Comparison of ENCODE assay signal across 31 cellular contexts in genomic region chr16:19815418-19815817, GRCh38.
"Had no signal": no experiment of that assay in that cellular context is flagged by ENCODE, and none has a peak within 500 bp of the region (broad histone marks: within the 10 kb centered on the region; RNA-seq: fewer than 3 reads in every experiment).

No MANE protein-coding gene starts in this region.

- H3K9me3 ChIP-seq: ascending aorta, gastroesophageal sphincter had no signal

- H3K27me3 Mint-ChIP-seq: activated T-cell treated with anti-CD3 and anti-CD28 coated beads, Interleukin-2, amount 50 U/mL, for 24 hours had no signal

- H3K36me3 Mint-ChIP-seq: activated naive CD4-positive, alpha-beta T cell treated with anti-CD3 and anti-CD28 coated beads, Interleukin-2, amount 10 ng/mL, durations not matched to agents 7 days and 5 days; activated naive CD4-positive, alpha-beta T cell treated with anti-CD3 and anti-CD28 coated beads, Interleukin-2, amount 50 U/mL, for 72 hours; activated naive CD8-positive, alpha-beta T cell treated with anti-CD3 and anti-CD28 coated beads, Interleukin-2, amount 10 ng/mL, durations not matched to agents 7 days and 5 days; T-cell had no signal

- H3K4me3 Mint-ChIP-seq: activated CD4-positive, alpha-beta memory T cell treated with anti-CD3 and anti-CD28 coated beads, Interleukin-2, amount 10 ng/mL, durations not matched to agents 7 days and 5 days; activated CD4-positive, alpha-beta T cell treated with anti-CD3 and anti-CD28 coated beads, Interleukin-2, amount 10 ng/mL, durations not matched to agents 7 days and 5 days; activated naive CD4-positive, alpha-beta T cell treated with anti-CD3 and anti-CD28 coated beads, Interleukin-2, amount 10 ng/mL, durations not matched to agents 7 days and 5 days; activated naive CD8-positive, alpha-beta T cell treated with anti-CD3 and anti-CD28 coated beads, Interleukin-2, amount 10 ng/mL, durations not matched to agents 7 days and 5 days; activated T-cell treated with anti-CD3 and anti-CD28 coated beads, Interleukin-2, amount 50 U/mL, for 24 hours; activated T-cell treated with anti-CD3 and anti-CD28 coated beads, Interleukin-2, amount 50 U/mL, for 72 hours; central memory CD8-positive, alpha-beta T cell; T-cell; T-helper 1 cell treated with Interleukin-12 subunit alpha and Interleukin-12 subunit beta and Interleukin-4 antibody, amounts not matched to agents 30 μg/mL and 1 μg/mL, for 36 hours had no signal

- H3K27me3 ChIP-seq: ascending aorta, breast epithelium, cardiac muscle cell, esophagus squamous epithelium, gastroesophageal sphincter, heart right ventricle had no signal

- FAIRE-seq: colon, endometrium, endothelial cell of umbilical vein had no signal

- ATAC-seq: activated naive CD4-positive, alpha-beta T cell treated with anti-CD3 and anti-CD28 coated beads, Interleukin-2, amount 50 U/mL, for 72 hours; activated T-cell treated with anti-CD3 and anti-CD28 coated beads, Interleukin-2, amount 50 U/mL, for 72 hours; gastroesophageal sphincter; heart right ventricle; T-cell had no signal

- H3K9me3 Mint-ChIP-seq: activated CD4-positive, alpha-beta memory T cell treated with anti-CD3 and anti-CD28 coated beads, Interleukin-2, amount 10 ng/mL, durations not matched to agents 7 days and 5 days had no signal

- H3K27ac Mint-ChIP-seq: activated CD4-positive, alpha-beta memory T cell treated with anti-CD3 and anti-CD28 coated beads, Interleukin-2, amount 10 ng/mL, durations not matched to agents 7 days and 5 days; activated CD4-positive, alpha-beta T cell treated with anti-CD3 and anti-CD28 coated beads, Interleukin-2, amount 10 ng/mL, durations not matched to agents 7 days and 5 days; activated naive CD4-positive, alpha-beta T cell treated with anti-CD3 and anti-CD28 coated beads, Interleukin-2, amount 10 ng/mL, durations not matched to agents 7 days and 5 days; activated naive CD4-positive, alpha-beta T cell treated with anti-CD3 and anti-CD28 coated beads, Interleukin-2, amount 50 U/mL, for 72 hours; activated naive CD8-positive, alpha-beta T cell treated with anti-CD3 and anti-CD28 coated beads, Interleukin-2, amount 10 ng/mL, durations not matched to agents 7 days and 5 days; activated T-cell treated with anti-CD3 and anti-CD28 coated beads, Interleukin-2, amount 50 U/mL, for 24 hours; activated T-cell treated with anti-CD3 and anti-CD28 coated beads, Interleukin-2, amount 50 U/mL, for 72 hours; T-cell; T-helper 1 cell treated with Interleukin-12 subunit alpha and Interleukin-12 subunit beta and Interleukin-4 antibody, amounts not matched to agents 30 μg/mL and 1 μg/mL, for 36 hours had no signal

- H3K36me3 ChIP-seq: ascending aorta, breast epithelium, cardiac muscle cell, esophagus squamous epithelium, gastroesophageal sphincter, heart right ventricle had no signal

- H3K4me1 ChIP-seq: ascending aorta, breast epithelium, gastroesophageal sphincter had no signal

- H3K27ac ChIP-seq: ascending aorta, breast epithelium, cardiac muscle cell, epithelial cell of prostate, esophagus squamous epithelium, gastroesophageal sphincter, heart right ventricle had no signal

- H3K4me3 ChIP-seq: ascending aorta, breast epithelium, cardiac muscle cell, esophagus squamous epithelium, gastroesophageal sphincter, heart right ventricle had no signal

- H3K4me1 Mint-ChIP-seq: activated CD4-positive, alpha-beta memory T cell treated with anti-CD3 and anti-CD28 coated beads, Interleukin-2, amount 10 ng/mL, durations not matched to agents 7 days and 5 days; activated CD4-positive, alpha-beta T cell treated with anti-CD3 and anti-CD28 coated beads, Interleukin-2, amount 10 ng/mL, durations not matched to agents 7 days and 5 days; activated naive CD4-positive, alpha-beta T cell treated with anti-CD3 and anti-CD28 coated beads, Interleukin-2, amount 10 ng/mL, durations not matched to agents 7 days and 5 days; activated naive CD8-positive, alpha-beta T cell treated with anti-CD3 and anti-CD28 coated beads, Interleukin-2, amount 10 ng/mL, durations not matched to agents 7 days and 5 days; central memory CD8-positive, alpha-beta T cell; T-cell had no signal

- DNase-seq: activated CD4-positive, alpha-beta memory T cell treated with anti-CD3 and anti-CD28 coated beads, Interleukin-2, amount 10 ng/mL, durations not matched to agents 7 days and 5 days; activated CD4-positive, alpha-beta T cell treated with anti-CD3 and anti-CD28 coated beads for 1 hour; activated CD4-positive, alpha-beta T cell treated with anti-CD3 and anti-CD28 coated beads for 4 hours; activated CD4-positive, alpha-beta T cell treated with anti-CD3 and anti-CD28 coated beads, Interleukin-2, amount 10 ng/mL, durations not matched to agents 7 days and 5 days; activated CD4-positive, alpha-beta T cell treated with anti-CD3 and anti-CD28 coated beads, Interleukin-2, amount 50 U/mL, for 4 hours; activated CD8-positive, alpha-beta memory T cell treated with anti-CD3 and anti-CD28 coated beads, Interleukin-2, amount 50 U/mL, for 48 hours; activated gamma-delta T cell; activated naive CD4-positive, alpha-beta T cell; activated naive CD4-positive, alpha-beta T cell treated with anti-CD3 and anti-CD28 coated beads, Interleukin-2, amount 10 ng/mL, durations not matched to agents 7 days and 5 days; activated naive CD8-positive, alpha-beta T cell treated with anti-CD3 and anti-CD28 coated beads, Interleukin-2, amount 10 ng/mL, durations not matched to agents 7 days and 5 days; activated T-cell treated with anti-CD3 and anti-CD28 coated beads for 4 hours; activated T-cell treated with anti-CD3 and anti-CD28 coated beads, Interleukin-2, amount 50 U/mL, for 24 hours; activated T-cell treated with anti-CD3 and anti-CD28 coated beads, Interleukin-2, amount 50 U/mL, for 72 hours; cortex of kidney; dermis blood vessel endothelial cell; effector CD8-positive, alpha-beta T cell; esophagus squamous epithelium; foreskin melanocyte; heart right ventricle; T-cell had no signal
